In the genomic region with DNA sequence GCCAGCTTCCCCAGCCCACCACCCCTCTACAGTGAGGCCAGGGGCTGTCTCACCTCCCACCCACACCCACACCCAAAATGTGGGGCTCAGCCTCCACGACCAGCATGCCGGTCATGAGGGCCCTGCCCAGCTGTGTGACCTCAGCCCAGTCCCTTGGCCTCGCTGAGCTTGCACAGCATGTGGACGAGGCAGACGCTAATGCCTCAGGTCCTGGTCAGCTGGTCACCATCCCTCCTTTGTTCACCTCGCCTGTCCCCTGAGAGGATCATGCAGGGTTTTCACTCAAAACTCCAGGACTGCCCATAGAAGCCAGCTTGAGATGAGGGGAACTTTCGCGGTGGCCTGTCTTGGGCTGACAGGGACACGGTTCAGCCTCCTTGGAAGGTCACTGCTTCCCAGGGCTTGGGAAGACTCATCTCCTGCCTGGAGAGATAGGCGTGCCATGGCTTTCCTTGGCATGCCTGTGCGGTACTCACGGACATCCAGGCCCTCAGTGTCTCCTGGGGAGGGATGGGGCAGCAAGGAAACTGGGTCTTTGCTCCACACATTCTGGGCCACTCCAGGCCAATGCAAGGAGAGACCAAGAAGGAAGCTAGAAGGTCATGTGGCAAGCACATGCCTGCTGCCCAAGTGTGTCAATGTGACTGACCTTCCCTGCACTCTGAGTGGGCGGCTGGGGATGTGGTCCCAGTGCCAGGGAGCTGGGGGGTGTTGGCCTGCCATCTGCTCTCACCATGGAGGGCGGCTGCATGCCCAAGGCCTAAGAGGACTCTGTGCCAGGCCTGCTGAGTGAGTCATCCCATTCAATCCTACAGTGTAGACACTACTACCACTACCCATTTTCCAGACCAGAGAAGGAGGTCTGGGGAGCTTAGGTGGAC, we compare ENCODE assay signal across 24 cellular contexts. TPM values are rescaled to one million over a fixed set of nuclear protein-coding genes. Genes with fewer than 3 reads are reported as not detected.
A peak's percentile ranks its signal among the peaks of the same experiment; 100 is the strongest.
DNase-seq lines count a peak whose midpoint lies in the region; ATAC-seq, FAIRE-seq and TF ChIP-seq lines count a peak whose summit lies in the region.
"Had no signal": no experiment of that assay in that cellular context is flagged by ENCODE, and none has a peak within 500 bp of the region (broad histone marks: within the 10 kb centered on the region; RNA-seq: fewer than 3 reads in every experiment).

No MANE protein-coding gene starts in this region.

- DNase-seq in M059J (ENCODE audit: low read depth) (peak; percentile 42), bronchial epithelial cell (ENCODE audit: low read depth) (no peak), myocyte (ENCODE audit: low read depth) (peak; percentile 95), PC-3 (no peak), NCI-H526 (lab: John Stamatoyannopoulos, UW) (no peak), retina (no peak), GDM1 (lab: John Stamatoyannopoulos, UW) (no peak)
- DNase-seq: activated CD4-positive, alpha-beta T cell treated with anti-CD3 and anti-CD28 coated beads for 48 hours; activated naive CD8-positive, alpha-beta T cell treated with anti-CD3 and anti-CD28 coated beads, Interleukin-2, amount 50 U/mL, for 24 hours; activated T-cell treated with anti-CD3 and anti-CD28 coated beads, Interleukin-2, amount 50 U/mL, for 4 hours; DMS153; HCEC 1CT; left ventricle myocardium inferior; NCI-H1417; NCI-H2081; NCI-H345; stimulated activated CD4-positive, alpha-beta T cell treated with anti-CD3 and anti-CD28 coated beads, Interleukin-4, amount 100 ng/mL, for 1 hour had no signal

- TF ChIP-seq CTCF in bronchial epithelial cell (IDR thresholded peaks at IDR 0.05; ENCODE audit: insufficient read depth, low read length, severe bottlenecking) (no peak), PC-3 (conservative IDR thresholded peaks at IDR 0.05; ENCODE audit: low read depth, low read length) (no peak)

- no peak overlapping the region for H3K9ac ChIP-seq in PC-3 (ENCODE audit: low read length)

- no peaks in the 10 kb centered on the region for H3F3A ChIP-seq in PC-3 (ENCODE audit: low read length, unreplicated experiment)

- H3K4me2 ChIP-seq in PC-3 (ENCODE audit: low read length) = no peak overlapping the region

- no peaks in the 10 kb centered on the region for H3K79me2 ChIP-seq in PC-3 (ENCODE audit: low read length)

- FAIRE-seq in bronchial epithelial cell (lab: Jason Lieb, UNC) = peak; percentile 81
- FAIRE-seq: pancreas had no signal

- no peaks in the 10 kb centered on the region for H3K4me1 ChIP-seq in PC-3 (ENCODE audit: insufficient read depth, low read length)
- H3K4me1 ChIP-seq: pancreas had no signal

- H3K9me2 ChIP-seq in PC-3 (replicated peaks; ENCODE audit: low read length) = no peaks in the 10 kb centered on the region

- H3K36me3 ChIP-seq in bronchial epithelial cell (ENCODE audit: control insufficient read depth, insufficient read depth, low read length) = no peaks in the 10 kb centered on the region
- no peaks in the 10 kb centered on the region for H3K36me3 ChIP-seq in PC-3 (ENCODE audit: low read depth, low read length)
- H3K36me3 ChIP-seq: left ventricle myocardium inferior, pancreas had no signal

- CTCF ChIA-PET in PC-3 (lab: Charles Lee) = interaction anchor here (0.7 kb wide), 1 partner anchor 1304 kb away, joined by 6 read pairs; no protein-coding TSS in a partner anchor

- H3K27me3 ChIP-seq in bronchial epithelial cell (ENCODE audit: control insufficient read depth, insufficient read depth, low read length) (no peaks in the 10 kb centered on the region), PC-3 (ENCODE audit: low read length) (no peaks in the 10 kb centered on the region)
- H3K27me3 ChIP-seq: pancreas had no signal

- intact Hi-C loops in PC-3 (cut with micrococcal nuclease) = no loop called here

- H2AFZ ChIP-seq in PC-3 (ENCODE audit: low read length) = no peak overlapping the region

- no peak for ATAC-seq in PC-3
- ATAC-seq: activated naive CD8-positive, alpha-beta T cell treated with anti-CD3 and anti-CD28 coated beads, Interleukin-2, amount 50 U/mL, for 24 hours; activated T-cell treated with anti-CD3 and anti-CD28 coated beads, Interleukin-2, amount 50 U/mL, for 4 hours; CD8-positive, alpha-beta T cell; natural killer cell treated with Interleukin-12 subunit alpha and Interleukin-12 subunit beta and Interleukin-15 and Interleukin-18, amount 100 ng/mL, for 72 hours; right cardiac atrium; stimulated activated effector memory CD8-positive, alpha-beta T cell treated with anti-CD3 and anti-CD28 coated beads, Interleukin-12 subunit alpha, Interleukin-12 subunit beta, amount 100 ng/mL, for 72 hours had no signal

- H3K4me3 ChIP-seq in bronchial epithelial cell (ENCODE audit: low read depth, low read length) = no peak overlapping the region
- no peak overlapping the region for H3K4me3 ChIP-seq in PC-3 (ENCODE audit: low read length)
- H3K4me3 ChIP-seq: left ventricle myocardium inferior, pancreas had no signal

- H4K20me1 ChIP-seq in PC-3 (ENCODE audit: low read length) = no peaks in the 10 kb centered on the region

- POLR2A ChIA-PET in PC-3 (lab: Charles Lee; ENCODE audit: unreplicated experiment) = no interaction called here

- H3K27ac ChIP-seq in PC-3 (ENCODE audit: low read length) = no peak overlapping the region
- H3K27ac ChIP-seq: left ventricle myocardium inferior, pancreas had no signal

- H3K9me3 ChIP-seq in PC-3 (ENCODE audit: low read length) = no peaks in the 10 kb centered on the region
- H3K9me3 ChIP-seq: left ventricle myocardium inferior, pancreas had no signal

- BruUV-seq in PC-3 (replicated peaks; lab: Mats Ljungman, UMichigan) = no TSS peak

RNA-seq across cellular contexts. Expression of gene RTN4R, which starts 3.2 kb away (rescaled TPM):
- total RNA-seq in M059J (2014; rRNA removed; shearing (Covaris generic)) = 1.7 and 2.4 TPM in 2 replicates
- total RNA-seq in bronchial epithelial cell (2.6 and 2.8 TPM in 2 replicates), myocyte (10.5 and 12.7 TPM in 2 replicates), PC-3 (2014; rRNA removed) (10.4 and 12.2 TPM in 2 replicates)
- polyA plus RNA-seq in myocyte (2012) = 1.2 TPM
- total RNA-seq: OCI-LY7 had no signal
- polyA plus RNA-seq: IgD-negative memory B cell had no signal

RNA-seq across cellular contexts. Expression of gene DGCR6L, which starts 48.5 kb away (rescaled TPM):
- 52.1 and 52.2 TPM in 2 replicates for total RNA-seq in M059J (2014; rRNA removed; shearing (Covaris generic))
- total RNA-seq in bronchial epithelial cell (27.4 and 37.5 TPM in 2 replicates), myocyte (55.7 and 72.8 TPM in 2 replicates), PC-3 (2014; rRNA removed) (78.1 and 84.8 TPM in 2 replicates)
- 73.4 TPM for polyA plus RNA-seq in myocyte (2012)

Comparison
In these comparisons a context has a peak if more than half of its experiments do, and no peak if none do; other contexts are left out.
1. DNase-seq: peak in M059J (single experiment) and myocyte (single experiment); none in bronchial epithelial cell (single experiment), PC-3 (single experiment), NCI-H526 (0 of 2), retina (single experiment) and GDM1 (single experiment).